In the genomic region with DNA sequence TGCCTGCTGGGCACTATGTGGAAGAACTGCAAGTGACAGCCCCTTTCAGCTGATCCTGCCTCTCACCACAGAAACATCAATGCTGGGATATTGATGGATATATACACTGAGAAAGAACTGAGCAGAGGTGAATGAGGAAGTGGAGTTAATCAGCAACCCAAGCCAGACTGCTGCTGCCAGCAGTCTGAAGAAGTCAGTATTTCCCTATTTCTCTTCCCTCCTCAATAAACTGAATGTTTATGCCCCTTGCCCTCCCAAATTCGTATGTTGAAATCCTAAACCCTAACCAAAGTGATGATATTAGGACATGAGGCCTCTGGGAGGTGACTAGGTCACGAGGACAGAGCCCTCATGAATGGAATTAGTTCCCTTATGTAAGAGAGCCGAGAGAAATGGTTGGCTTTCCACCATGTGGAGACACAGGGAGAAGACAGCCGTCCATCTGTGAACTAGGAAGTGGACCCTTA, we compare ENCODE assay signal across 11 cellular contexts.
DNase-seq lines count a peak whose midpoint lies in the region; ATAC-seq and TF ChIP-seq lines count a peak whose summit lies in the region.
"Had no signal": no experiment of that assay in that cellular context is flagged by ENCODE, and none has a peak within 500 bp of the region (broad histone marks: within the 10 kb centered on the region; RNA-seq: fewer than 3 reads in every experiment).

No MANE protein-coding gene starts in this region.

- H4K20me1 ChIP-seq in osteoblast (ENCODE audit: insufficient read depth, low read length): no peaks in the 10 kb centered on the region

- H3K79me2 ChIP-seq in osteoblast (ENCODE audit: insufficient read depth, low read length): no peaks in the 10 kb centered on the region

- peaks cover 18% of the 10 kb centered on the region for H3K4me1 Mint-ChIP-seq in osteocyte (ENCODE audit: unreplicated experiment)

- 75 to 93% (median 82%) methylated on average over 4 of the region's 4 CpGs for WGBS in adrenal gland, 4 donors
- WGBS in spleen, 5 donors: 44 to 85% (median 73%) methylated on average over 4 of the region's 4 CpGs

- H3K36me3 ChIP-seq in adrenal gland (replicated peaks in 1 of 2): no peaks in the 10 kb centered on the region
- peaks cover 0 to 54% (median 23%) of the 10 kb centered on the region in 6 donors for H3K36me3 ChIP-seq in spleen
- H3K36me3 ChIP-seq in osteoblast (ENCODE audit: insufficient read depth, low read length): no peaks in the 10 kb centered on the region

- H3K9me3 Mint-ChIP-seq in osteocyte (ENCODE audit: unreplicated experiment): peaks cover 24% of the 10 kb centered on the region

- no peak overlapping the region for H2AFZ ChIP-seq in osteoblast (ENCODE audit: low read length)

- DNase-seq in adrenal gland (peak in 5 of 7 donors; percentile 14 to 45 (median 25)), osteocyte (ENCODE audit: extremely low spot score, unreplicated experiment) (no peak), spleen (no peak), osteoblast (ENCODE audit: insufficient read length, low spot score, missing footprints) (no peak)
- no peak for DNase-seq in activated effector memory CD4-positive, alpha-beta T cell treated with Interleukin-2 at 50 U/mL for 16 hours
- DNase-seq: activated T-cell treated with anti-CD3 and anti-CD28 coated beads, Interleukin-2, amount 50 U/mL, for 24 hours; DND-41; NCI-H1930 had no signal

- peak overlapping the region; percentile 44 for H3K27ac Mint-ChIP-seq in osteocyte (ENCODE audit: unreplicated experiment)
- H3K27ac Mint-ChIP-seq: activated T-cell treated with anti-CD3 and anti-CD28 coated beads, Interleukin-2, amount 50 U/mL, for 24 hours had no signal

- ATAC-seq in GM18907 (IDR thresholded peaks at IDR 0.05; ENCODE audit: unreplicated experiment) (peak; percentile 82), HG03354 (IDR thresholded peaks at IDR 0.05; ENCODE audit: poor library complexity, severe bottlenecking, unreplicated experiment) (peak; percentile 88), HG03460 (IDR thresholded peaks at IDR 0.05; ENCODE audit: unreplicated experiment) (no peak)

- H3K9me3 ChIP-seq in adrenal gland (replicated peaks in 1 of 3): peaks cover 0 to 8% (median 0%) of the 10 kb centered on the region in 3 donors
- peaks cover 0 to 41% (median 35%) of the 10 kb centered on the region in 8 donors for H3K9me3 ChIP-seq in spleen
- H3K9me3 ChIP-seq in osteoblast (ENCODE audit: low read depth, low read length): peaks cover 3% of the 10 kb centered on the region

- no peak overlapping the region for H3K4me3 ChIP-seq in adrenal gland
- no peak overlapping the region for H3K4me3 ChIP-seq in spleen
- no peak overlapping the region for H3K4me3 ChIP-seq in osteoblast (ENCODE audit: insufficient read depth, low read length)

- no peak overlapping the region for H3K4me3 Mint-ChIP-seq in osteocyte (ENCODE audit: unreplicated experiment)
- H3K4me3 Mint-ChIP-seq: activated T-cell treated with anti-CD3 and anti-CD28 coated beads, Interleukin-2, amount 50 U/mL, for 24 hours had no signal

- no peak for TF ChIP-seq POLR2A in adrenal gland (IDR thresholded peaks at IDR 0.05)
- no peak for TF ChIP-seq POLR2A in spleen (IDR thresholded peaks at IDR 0.05)

- peaks cover 29% of the 10 kb centered on the region for H3K36me3 Mint-ChIP-seq in osteocyte (ENCODE audit: unreplicated experiment)

- H3K27me3 ChIP-seq in adrenal gland (no peaks in the 10 kb centered on the region), spleen (replicated peaks in 1 of 7) (no peaks in the 10 kb centered on the region), osteoblast (ENCODE audit: insufficient read depth, low read length) (no peaks in the 10 kb centered on the region)

- no peaks in the 10 kb centered on the region for H3K4me1 ChIP-seq in adrenal gland (replicated peaks in 1 of 2)
- H3K4me1 ChIP-seq in spleen: peaks cover 0 to 11% (median 0%) of the 10 kb centered on the region in 6 donors
- H3K4me1 ChIP-seq in osteoblast (ENCODE audit: insufficient read depth, low read length): no peaks in the 10 kb centered on the region

- TF ChIP-seq CTCF in adrenal gland (IDR thresholded peaks at IDR 0.05): no peak
- no peak for TF ChIP-seq CTCF in osteocyte (IDR thresholded peaks at IDR 0.05)
- TF ChIP-seq CTCF in spleen (IDR thresholded peaks at IDR 0.05 in 8 of 11, conservative IDR thresholded peaks at IDR 0.05 in 3 of 11): no peak
- TF ChIP-seq CTCF in osteoblast (IDR thresholded peaks at IDR 0.05; ENCODE audit: extremely low read depth, low read depth, low read length): no peak

- peak overlapping the region in 1 of 5 donors; percentile 49 for H3K27ac ChIP-seq in adrenal gland
- H3K27ac ChIP-seq in spleen: peak overlapping the region in 4 of 8 donors; percentile 20 to 65 (median 56)
- H3K27ac ChIP-seq in osteoblast (ENCODE audit: low read depth, low read length): no peak overlapping the region

- intact Hi-C loops in adrenal gland (cut with DNase I): no loop called here
- intact Hi-C loops in spleen (cut with DNase I; ENCODE audit: low total_unique reads): no loop called here

- H3K27me3 Mint-ChIP-seq in osteocyte (ENCODE audit: unreplicated experiment): no peaks in the 10 kb centered on the region
- H3K27me3 Mint-ChIP-seq: activated T-cell treated with anti-CD3 and anti-CD28 coated beads, Interleukin-2, amount 50 U/mL, for 24 hours had no signal

- H3K4me2 ChIP-seq in osteoblast (ENCODE audit: insufficient read depth, low read length): no peak overlapping the region

Comparison
In these comparisons a context has a peak if more than half of its experiments do, and no peak if none do; other contexts are left out.
1. DNase-seq: peak in adrenal gland (5 of 7); none in osteocyte (single experiment), activated effector memory CD4-positive, alpha-beta T cell treated with Interleukin-2 at 50 U/mL for 16 hours (single experiment), spleen (single experiment) and osteoblast (single experiment).